In genomic region chr19:18112989-18113478, GRCh38 we compare ENCODE assay signal across 9 cellular contexts. TPM values are rescaled to one million over a fixed set of nuclear protein-coding genes. Genes with fewer than 3 reads are reported as not detected.
DNase-seq lines count a peak whose midpoint lies in the region; ATAC-seq and TF ChIP-seq lines count a peak whose summit lies in the region.
"Had no signal": no experiment of that assay in that cellular context is flagged by ENCODE, and none has a peak within 500 bp of the region (broad histone marks: within the 10 kb centered on the region; RNA-seq: fewer than 3 reads in every experiment).

No MANE protein-coding gene starts in this region.

- no peak overlapping the region for H3K27ac ChIP-seq in Panc1 (ENCODE audit: low read length)
- H3K27ac ChIP-seq in esophagus muscularis mucosa (replicated peaks in 1 of 4) = no peak overlapping the region
- H3K27ac ChIP-seq: SK-N-MC had no signal

- BruUV-seq in Panc1 (replicated peaks; lab: Mats Ljungman, UMichigan) = no TSS peak

- no peaks in the 10 kb centered on the region for H3K9me3 ChIP-seq in Panc1 (ENCODE audit: control insufficient read depth, insufficient read depth, low read depth, low read length)
- no peaks in the 10 kb centered on the region for H3K9me3 ChIP-seq in esophagus muscularis mucosa

- POLR2A ChIA-PET in Panc1 (lab: Charles Lee) = no interaction called here

- TF ChIP-seq POLR2A in esophagus muscularis mucosa (IDR thresholded peaks at IDR 0.05; ENCODE audit: low read depth) = no peak

- 36% methylated on average over 9 of the region's 9 CpGs for WGBS in esophagus muscularis mucosa

- in situ Hi-C loops in Panc1 (cut with HindIII; ENCODE audit: low pct_unique_long_range_greater_than_20kb, low sequenced_read_pairs) = no loop called here

- H3K36me3 Mint-ChIP-seq in activated T-cell treated with anti-CD3 and anti-CD28 coated beads, Interleukin-2, amount 50 U/mL, for 4 hours (ENCODE audit: insufficient read depth) = no peaks in the 10 kb centered on the region
- H3K36me3 Mint-ChIP-seq in natural killer cell = no peaks in the 10 kb centered on the region

- no peak overlapping the region for H3K4me3 Mint-ChIP-seq in activated T-cell treated with anti-CD3 and anti-CD28 coated beads, Interleukin-2, amount 50 U/mL, for 4 hours
- H3K4me3 Mint-ChIP-seq in natural killer cell = peak overlapping the region; percentile 11

- no peaks in the 10 kb centered on the region for H3K9me3 Mint-ChIP-seq in activated T-cell treated with anti-CD3 and anti-CD28 coated beads, Interleukin-2, amount 50 U/mL, for 4 hours
- no peaks in the 10 kb centered on the region for H3K9me3 Mint-ChIP-seq in natural killer cell

- H3K27me3 ChIP-seq in Panc1 (ENCODE audit: control insufficient read depth, insufficient read depth, low read length) = no peaks in the 10 kb centered on the region
- peaks cover 0 to 14% (median 2%) of the 10 kb centered on the region in 4 donors for H3K27me3 ChIP-seq in esophagus muscularis mucosa

- no peak for TF ChIP-seq EP300 in esophagus muscularis mucosa (IDR thresholded peaks at IDR 0.05)

- ATAC-seq in Panc1 = peak; percentile 83
- ATAC-seq in activated T-cell treated with anti-CD3 and anti-CD28 coated beads, Interleukin-2, amount 50 U/mL, for 4 hours = peak; percentile 34 to 41
- ATAC-seq in natural killer cell = peak; percentile 27 to 48 (median 38)
- ATAC-seq in stimulated activated naive CD8-positive, alpha-beta T cell treated with anti-CD3 and anti-CD28 coated beads, Interleukin-15, Interleukin-2, amounts not matched to agents 100 U/mL and 50 U/mL, for 24 hours = peak; percentile 53
- ATAC-seq in GM21515 (IDR thresholded peaks at IDR 0.05; ENCODE audit: unreplicated experiment) = no peak

- CTCF ChIA-PET in Panc1 (lab: Charles Lee) = interaction anchor here (0.6 to 1.0 kb wide), 9 partner anchors 13 to 180 kb away, joined by 3 to 15 read pairs (median 4); partner anchors contain the start of gene RAB3A

- H3K4me3 ChIP-seq in Jurkat, Clone E6-1 (ENCODE audit: low read length) = no peak overlapping the region
- no peak overlapping the region for H3K4me3 ChIP-seq in Panc1 (ENCODE audit: low read depth in 2 of 2, low read length in 2 of 2)
- H3K4me3 ChIP-seq in esophagus muscularis mucosa = no peak overlapping the region
- H3K4me3 ChIP-seq: SK-N-MC had no signal

- no peaks in the 10 kb centered on the region for H3K36me3 ChIP-seq in Panc1 (ENCODE audit: control insufficient read depth, insufficient read depth, low read length)
- H3K36me3 ChIP-seq in esophagus muscularis mucosa = no peaks in the 10 kb centered on the region

- DNase-seq in D341Med (ENCODE audit: low spot score) = peak; percentile 88
- DNase-seq in Jurkat, Clone E6-1 (ENCODE audit: low read depth, low spot score) = peak; percentile 31
- no peak for DNase-seq in Panc1 (ENCODE audit: low read depth, low spot score)
- peak; percentile 79 for DNase-seq in activated T-cell treated with anti-CD3 and anti-CD28 coated beads, Interleukin-2, amount 50 U/mL, for 4 hours
- no peak for DNase-seq in esophagus muscularis mucosa (ENCODE audit: extremely low spot score)
- peak; percentile 76 for DNase-seq in natural killer cell
- DNase-seq in stimulated activated naive CD8-positive, alpha-beta T cell treated with anti-CD3 and anti-CD28 coated beads, Interleukin-15, Interleukin-2, amounts not matched to agents 100 U/mL and 50 U/mL, for 24 hours = peak; percentile 87

- no peaks in the 10 kb centered on the region for H3K27me3 Mint-ChIP-seq in activated T-cell treated with anti-CD3 and anti-CD28 coated beads, Interleukin-2, amount 50 U/mL, for 4 hours (ENCODE audit: low read depth)
- H3K27me3 Mint-ChIP-seq in natural killer cell (ENCODE audit: low read depth in 2 of 2) = no peaks in the 10 kb centered on the region

- peaks cover 23% of the 10 kb centered on the region for H3K4me1 Mint-ChIP-seq in activated T-cell treated with anti-CD3 and anti-CD28 coated beads, Interleukin-2, amount 50 U/mL, for 4 hours (ENCODE audit: low read depth)
- H3K4me1 Mint-ChIP-seq in natural killer cell = peaks cover 11 to 42% of the 10 kb centered on the region in 2 donors

- H3K4me1 ChIP-seq in Panc1 (ENCODE audit: control insufficient read depth, insufficient read depth, low read length) = peaks cover 5% of the 10 kb centered on the region; the same call in 1 of the 2 replicates
- peaks cover 20 to 38% (median 32%) of the 10 kb centered on the region in 4 donors for H3K4me1 ChIP-seq in esophagus muscularis mucosa

- peak; percentile 93 for TF ChIP-seq CTCF in Panc1 (IDR thresholded peaks at IDR 0.05)
- TF ChIP-seq CTCF in esophagus muscularis mucosa (IDR thresholded peaks at IDR 0.05) = peak; percentile 84 to 92 (median 87)
- TF ChIP-seq CTCF in natural killer cell (IDR thresholded peaks at IDR 0.05) = peak; percentile 81

- intact Hi-C loops in Panc1 (cut with micrococcal nuclease; ENCODE audit: unreplicated experiment) (loop anchor here (10.0 kb wide), 1 partner anchor 52 kb away; no protein-coding TSS in a partner anchor), esophagus muscularis mucosa (cut with DNase I) (loop anchor here (2.0 to 5.0 kb wide), 3 partner anchors 39 to 140 kb away; partner anchors contain the start of gene PIK3R2), natural killer cell (cut with micrococcal nuclease) (loop anchor here (1.0 to 2.0 kb wide), 2 partner anchors 55 to 138 kb away; no protein-coding TSS in a partner anchor)

- peak overlapping the region in 1 of 2 donors; percentile 48 for H3K27ac Mint-ChIP-seq in natural killer cell

RNA-seq across cellular contexts. Expression of gene MAST3, which starts 15.5 kb away (rescaled TPM):
- 6.2 TPM for polyA plus RNA-seq in Jurkat, Clone E6-1 (2012; ENCODE audit: insufficient read depth, insufficient read length)
- total RNA-seq in Panc1 (2021; ENCODE audit: unreplicated experiment) (13.1 TPM), esophagus muscularis mucosa (1 to 10 TPM; 5.0 to 8.5 (median 6.4) TPM), natural killer cell (100 to 1,000 TPM in 2 of 3 donors, 10 to 100 TPM in 1; 84.5 to 101 (median 101) TPM)
- 12.5 TPM for polyA plus RNA-seq in Panc1 (2012; ENCODE audit: insufficient read length)
- total RNA-seq in activated T-cell treated with anti-CD3 and anti-CD28 coated beads, Interleukin-2, amount 50 U/mL, for 4 hours = 10 to 100 TPM; 10.4 to 11.1 (median 10.7) TPM

RNA-seq across cellular contexts. Expression of gene IL12RB1, which starts 26.3 kb away (rescaled TPM):
- polyA plus RNA-seq in Jurkat, Clone E6-1 (2012; ENCODE audit: insufficient read depth, insufficient read length) = not detected
- 0.36 TPM for total RNA-seq in Panc1 (2021; ENCODE audit: unreplicated experiment)
- 0.10 TPM for polyA plus RNA-seq in Panc1 (2012; ENCODE audit: insufficient read length)
- total RNA-seq in activated T-cell treated with anti-CD3 and anti-CD28 coated beads, Interleukin-2, amount 50 U/mL, for 4 hours = 10 to 100 TPM; 10.4 to 16.1 (median 14.8) TPM
- total RNA-seq in esophagus muscularis mucosa = 1 to 10 TPM in 1 of 4 donors, under 1 TPM in 3; 0.42 to 2.0 (median 0.83) TPM
- 100 to 1,000 TPM in 1 of 3 donors, 10 to 100 TPM in 2; 90.1 to 105 (median 95.7) TPM for total RNA-seq in natural killer cell

RNA-seq across cellular contexts. Expression of gene PIK3R2, which starts 39.9 kb away (rescaled TPM):
- polyA plus RNA-seq in Jurkat, Clone E6-1 (2012; ENCODE audit: insufficient read depth, insufficient read length) = 10.4 TPM
- total RNA-seq in Panc1 (2021; ENCODE audit: unreplicated experiment) = 37.6 TPM
- polyA plus RNA-seq in Panc1 (2012; ENCODE audit: insufficient read length) = 67.7 TPM
- total RNA-seq in activated T-cell treated with anti-CD3 and anti-CD28 coated beads, Interleukin-2, amount 50 U/mL, for 4 hours = 10 to 100 TPM; 16.5 to 21.4 (median 19.6) TPM
- total RNA-seq in esophagus muscularis mucosa = 10 to 100 TPM in 3 of 4 donors, 1 to 10 TPM in 1; 4.2 to 32.2 (median 19.4) TPM
- 10 to 100 TPM; 12.3 to 26.4 (median 16.0) TPM for total RNA-seq in natural killer cell

Comparison
In these comparisons a context has a peak if more than half of its experiments do, and no peak if none do; other contexts are left out.
1. DNase-seq: peak in D341Med (single experiment), Jurkat, Clone E6-1 (single experiment), activated T-cell treated with anti-CD3 and anti-CD28 coated beads, Interleukin-2, amount 50 U/mL, for 4 hours (single experiment), natural killer cell (single experiment) and stimulated activated naive CD8-positive, alpha-beta T cell treated with anti-CD3 and anti-CD28 coated beads, Interleukin-15, Interleukin-2, amounts not matched to agents 100 U/mL and 50 U/mL, for 24 hours (single experiment); none in Panc1 (single experiment) and esophagus muscularis mucosa (single experiment).
2. RNA of gene IL12RB1, which starts 26.3 kb away (total RNA-seq): 90.1 to 105 TPM in natural killer cell; 10.4 to 16.1 TPM in activated T-cell treated with anti-CD3 and anti-CD28 coated beads, Interleukin-2, amount 50 U/mL, for 4 hours, 0.42 to 2.0 TPM in esophagus muscularis mucosa and 0.36 TPM in Panc1 (single experiment); every median in the first group is over 4 times any median in the second.
3. Peak in every context shown above with its lines, with median percentiles within 50 percentile points of each other: CTCF ChIP-seq.